ENCODE assay signal across 24 cellular contexts in the genomic region with DNA sequence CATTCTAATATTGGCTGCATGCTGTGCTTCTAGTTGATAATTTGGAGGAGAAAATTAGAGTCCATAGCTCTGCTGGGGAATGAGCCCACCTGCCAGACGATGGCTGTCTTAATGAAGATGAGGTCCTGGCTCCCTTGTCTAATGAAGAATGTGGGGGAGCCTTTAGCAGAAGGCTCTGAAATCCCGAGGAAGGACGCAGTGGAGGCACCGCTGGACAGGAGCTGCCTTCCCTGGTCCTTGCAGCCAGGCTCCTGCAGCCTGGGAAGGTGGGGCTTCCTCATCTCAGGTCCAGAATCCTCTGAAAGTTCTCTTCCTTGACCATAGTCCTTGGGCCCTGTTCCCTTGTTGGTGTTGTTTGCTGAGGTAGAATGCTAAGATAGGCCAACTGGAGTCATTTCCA.
A peak's percentile ranks its signal among the peaks of the same experiment; 100 is the strongest.
DNase-seq lines count a peak whose midpoint lies in the region; ATAC-seq and TF ChIP-seq lines count a peak whose summit lies in the region.
"Had no signal": no experiment of that assay in that cellular context is flagged by ENCODE, and none has a peak within 500 bp of the region (broad histone marks: within the 10 kb centered on the region; RNA-seq: fewer than 3 reads in every experiment).

No MANE protein-coding gene starts in this region.

- H3K9me3 Mint-ChIP-seq in CD8-positive, alpha-beta T cell = no peaks in the 10 kb centered on the region
- H3K9me3 Mint-ChIP-seq: activated naive CD4-positive, alpha-beta T cell treated with anti-CD3 and anti-CD28 coated beads, Interleukin-2, amount 10 ng/mL, durations not matched to agents 7 days and 5 days; activated T-helper 1 cell treated with anti-CD3 and anti-CD28 coated beads, Interleukin-12 subunit alpha, Interleukin-12 subunit beta, Interleukin-2, Interleukin-4 antibody, amounts not matched to agents 30 ng/mL and 10 ng/mL and 1 ng/mL, durations not matched to agents 14 hours and 24 hours and 36 hours; T-cell had no signal

- H2AK5ac ChIP-seq in mesenchymal stem cell (ENCODE audit: low read length, severe bottlenecking) = no peak overlapping the region

- H4K91ac ChIP-seq in mesenchymal stem cell (ENCODE audit: low read length) = no peak overlapping the region

- H3K36me3 Mint-ChIP-seq in CD8-positive, alpha-beta T cell = no peaks in the 10 kb centered on the region
- H3K36me3 Mint-ChIP-seq: activated naive CD4-positive, alpha-beta T cell treated with anti-CD3 and anti-CD28 coated beads, Interleukin-2, amount 10 ng/mL, durations not matched to agents 7 days and 5 days; CD14-positive monocyte; T-cell had no signal

- H3K9ac ChIP-seq in mesenchymal stem cell (ENCODE audit: low read length) (peak overlapping the region; percentile 33), skeletal muscle tissue (ENCODE audit: low read depth in 1 of 3, low read length in 3 of 3) (no peak overlapping the region), Karpas-422 (ENCODE audit: low read length) (no peak overlapping the region)

- H3K18ac ChIP-seq in mesenchymal stem cell (ENCODE audit: low read depth in 1 of 2, low read length in 2 of 2) = no peak overlapping the region

- H2AFZ ChIP-seq in mesenchymal stem cell (ENCODE audit: low read depth, low read length) (no peak overlapping the region), Karpas-422 (ENCODE audit: low read length) (no peak overlapping the region)

- no peak overlapping the region for H2BK120ac ChIP-seq in mesenchymal stem cell (ENCODE audit: low read depth, low read length)

- TF ChIP-seq CTCF in C4-2B (conservative IDR thresholded peaks at IDR 0.05) = no peak
- no peak for TF ChIP-seq CTCF in WERI-Rb-1 (IDR thresholded peaks at IDR 0.05; ENCODE audit: low read depth, low read length)
- TF ChIP-seq CTCF in CD8-positive, alpha-beta T cell (IDR thresholded peaks at IDR 0.05) = no peak

- H3K27ac Mint-ChIP-seq in CD8-positive, alpha-beta T cell = no peak overlapping the region
- H3K27ac Mint-ChIP-seq: activated naive CD4-positive, alpha-beta T cell treated with anti-CD3 and anti-CD28 coated beads, Interleukin-2, amount 10 ng/mL, durations not matched to agents 7 days and 5 days; activated T-helper 1 cell treated with anti-CD3 and anti-CD28 coated beads, Interleukin-12 subunit alpha, Interleukin-12 subunit beta, Interleukin-2, Interleukin-4 antibody, amounts not matched to agents 30 ng/mL and 10 ng/mL and 1 ng/mL, durations not matched to agents 14 hours and 24 hours and 36 hours; CD14-positive monocyte; T-cell had no signal

- no peaks in the 10 kb centered on the region for H4K20me1 ChIP-seq in Karpas-422 (ENCODE audit: insufficient read depth, low read depth, low read length)

- H3K4me1 ChIP-seq in mesenchymal stem cell (ENCODE audit: control insufficient read depth, insufficient read depth, low read depth, low read length) (peaks cover 7% of the 10 kb centered on the region), skeletal muscle tissue (ENCODE audit: control insufficient read depth in 3 of 3, insufficient read depth in 3 of 3, low read length in 3 of 3) (peaks cover 6 to 17% (median 17%) of the 10 kb centered on the region in 3 donors), Karpas-422 (ENCODE audit: low read length) (no peaks in the 10 kb centered on the region)
- no peaks in the 10 kb centered on the region for H3K4me1 ChIP-seq in CD8-positive, alpha-beta T cell (ENCODE audit: insufficient read depth, low read length)

- intact Hi-C loops in CD8-positive, alpha-beta T cell (cut with DNase I, micrococcal nuclease) = no loop called here

- no peak overlapping the region for H3K23ac ChIP-seq in mesenchymal stem cell (ENCODE audit: low read length in 2 of 2)

- no peak overlapping the region for H2BK15ac ChIP-seq in mesenchymal stem cell (ENCODE audit: low read depth, poor library complexity, severe bottlenecking)

- no peaks in the 10 kb centered on the region for H3K9me2 ChIP-seq in Karpas-422 (replicated peaks; ENCODE audit: insufficient read depth, low read length)

- no peak overlapping the region for H3K4me3 ChIP-seq in WERI-Rb-1 (ENCODE audit: low read depth, low read length)
- no peak overlapping the region for H3K4me3 ChIP-seq in mesenchymal stem cell (ENCODE audit: insufficient read depth in 1 of 2, low read depth in 1 of 2, low read length in 2 of 2)
- no peak overlapping the region for H3K4me3 ChIP-seq in skeletal muscle tissue (ENCODE audit: low read length in 3 of 3)
- H3K4me3 ChIP-seq in Karpas-422 (ENCODE audit: low read length) = no peak overlapping the region
- no peak overlapping the region for H3K4me3 ChIP-seq in CD8-positive, alpha-beta T cell (ENCODE audit: low read depth, low read length)
- H3K4me3 ChIP-seq: heart right ventricle, lung had no signal

- no peak overlapping the region for H3K14ac ChIP-seq in mesenchymal stem cell (ENCODE audit: low read length in 2 of 2)

- H3K4me2 ChIP-seq in mesenchymal stem cell (ENCODE audit: low read length, poor library complexity, severe bottlenecking) (no peak overlapping the region), Karpas-422 (ENCODE audit: low read depth, low read length, poor library complexity, severe bottlenecking) (no peak overlapping the region)

- POLR2A ChIA-PET in CD8-positive, alpha-beta T cell (lab: Charles Lee) = no interaction called here

- no peak overlapping the region for H2BK12ac ChIP-seq in mesenchymal stem cell (ENCODE audit: low read length in 2 of 2)

- H3K79me2 ChIP-seq in Karpas-422 (ENCODE audit: low read length) = no peaks in the 10 kb centered on the region

- H3K9me3 ChIP-seq in WERI-Rb-1 (ENCODE audit: severe bottlenecking) (no peaks in the 10 kb centered on the region), mesenchymal stem cell (ENCODE audit: control insufficient read depth, low read length) (no peaks in the 10 kb centered on the region), skeletal muscle tissue (ENCODE audit: control insufficient read depth in 3 of 3, low read length in 3 of 3) (no peaks in the 10 kb centered on the region), Karpas-422 (ENCODE audit: low read length) (no peaks in the 10 kb centered on the region)
- H3K9me3 ChIP-seq in CD8-positive, alpha-beta T cell (ENCODE audit: low read length) = no peaks in the 10 kb centered on the region
- H3K9me3 ChIP-seq: heart right ventricle had no signal

- H3K27ac ChIP-seq in C4-2B = peak overlapping the region; percentile 37
- H3K27ac ChIP-seq in WERI-Rb-1 = peak overlapping the region; percentile 67
- H3K27ac ChIP-seq in mesenchymal stem cell (ENCODE audit: low read length, poor library complexity, severe bottlenecking) = no peak overlapping the region
- peak overlapping the region; percentile 55 for H3K27ac ChIP-seq in skeletal muscle tissue (ENCODE audit: low read depth, low read length)
- no peak overlapping the region for H3K27ac ChIP-seq in Karpas-422 (ENCODE audit: low read length)
- H3K27ac ChIP-seq in CD8-positive, alpha-beta T cell (ENCODE audit: low read depth, low read length) = no peak overlapping the region
- H3K27ac ChIP-seq: heart right ventricle, HL-60 had no signal

- no peak for ATAC-seq in CD8-positive, alpha-beta T cell
- ATAC-seq: T-cell had no signal

- CTCF ChIA-PET in CD8-positive, alpha-beta T cell (lab: Charles Lee) = no interaction called here

- no peaks in the 10 kb centered on the region for H3K4me1 Mint-ChIP-seq in CD8-positive, alpha-beta T cell (ENCODE audit: low read depth)
- H3K4me1 Mint-ChIP-seq: activated naive CD4-positive, alpha-beta T cell treated with anti-CD3 and anti-CD28 coated beads, Interleukin-2, amount 10 ng/mL, durations not matched to agents 7 days and 5 days; CD14-positive monocyte; T-cell had no signal

- peaks cover 4% of the 10 kb centered on the region for H3K36me3 ChIP-seq in WERI-Rb-1
- no peaks in the 10 kb centered on the region for H3K36me3 ChIP-seq in mesenchymal stem cell (ENCODE audit: control insufficient read depth in 1 of 2, insufficient read depth in 2 of 2, low read depth in 1 of 2, low read length in 2 of 2)
- no peaks in the 10 kb centered on the region for H3K36me3 ChIP-seq in skeletal muscle tissue (ENCODE audit: control insufficient read depth in 3 of 3, insufficient read depth in 3 of 3, low read length in 3 of 3)
- H3K36me3 ChIP-seq in Karpas-422 (ENCODE audit: insufficient read depth, low read length) = no peaks in the 10 kb centered on the region
- H3K36me3 ChIP-seq in CD8-positive, alpha-beta T cell (ENCODE audit: insufficient read depth, low read length) = no peaks in the 10 kb centered on the region
- H3K36me3 ChIP-seq: heart right ventricle had no signal

- H3K27me3 Mint-ChIP-seq in CD8-positive, alpha-beta T cell (ENCODE audit: low read depth) = no peaks in the 10 kb centered on the region

- H2BK5ac ChIP-seq in mesenchymal stem cell (ENCODE audit: low read depth, low read length, poor library complexity, severe bottlenecking) = no peak overlapping the region

- no peak overlapping the region for H4K8ac ChIP-seq in mesenchymal stem cell (ENCODE audit: low read length)

- no peak overlapping the region for H3K4me3 Mint-ChIP-seq in CD8-positive, alpha-beta T cell
- H3K4me3 Mint-ChIP-seq: activated naive CD4-positive, alpha-beta T cell treated with anti-CD3 and anti-CD28 coated beads, Interleukin-2, amount 10 ng/mL, durations not matched to agents 7 days and 5 days; activated T-helper 1 cell treated with anti-CD3 and anti-CD28 coated beads, Interleukin-12 subunit alpha, Interleukin-12 subunit beta, Interleukin-2, Interleukin-4 antibody, amounts not matched to agents 30 ng/mL and 10 ng/mL and 1 ng/mL, durations not matched to agents 14 hours and 24 hours and 36 hours; CD14-positive monocyte; T-cell had no signal

- DNase-seq in WERI-Rb-1 (no peak), mesenchymal stem cell (no peak), NK-92 (lab: John Stamatoyannopoulos, UW; ENCODE audit: unreplicated experiment) (no peak), Karpas-422 (no peak), HUDEP-2 (lab: John Stamatoyannopoulos, UW; ENCODE audit: unreplicated experiment in 76 of 76) (no peak)
- DNase-seq in CD8-positive, alpha-beta T cell = no peak
- DNase-seq: activated CD4-positive, alpha-beta T cell treated with anti-CD3 and anti-CD28 coated beads, Interleukin-2, amount 50 U/mL, for 4 hours; activated naive CD4-positive, alpha-beta T cell treated with anti-CD3 and anti-CD28 coated beads, Interleukin-2, amount 10 ng/mL, durations not matched to agents 7 days and 5 days; amniotic stem cell; effector CD8-positive, alpha-beta T cell; heart right ventricle; NCI-H1048; NCI-H187 treated with DMSO at 0.1 percent for 48 hours; NCI-H526 treated with DMSO at 0.1 percent for 48 hours; nucleus accumbens; small intestine; stimulated activated CD4-positive, alpha-beta T cell treated with anti-CD3 and anti-CD28 coated beads, Interleukin-2, amount 100 ng/mL, for 24 hours; T-cell had no signal

- H3K27me3 ChIP-seq in WERI-Rb-1 (ENCODE audit: insufficient read depth, low read depth, severe bottlenecking) = no peaks in the 10 kb centered on the region
- H3K27me3 ChIP-seq in mesenchymal stem cell (ENCODE audit: control insufficient read depth in 1 of 2, insufficient read depth in 1 of 2, low read length in 2 of 2) = no peaks in the 10 kb centered on the region
- H3K27me3 ChIP-seq in skeletal muscle tissue (ENCODE audit: control insufficient read depth in 3 of 3, insufficient read depth in 3 of 3, low read length in 3 of 3) = no peaks in the 10 kb centered on the region
- H3K27me3 ChIP-seq in Karpas-422 (ENCODE audit: low read length) = no peaks in the 10 kb centered on the region
- no peaks in the 10 kb centered on the region for H3K27me3 ChIP-seq in CD8-positive, alpha-beta T cell (ENCODE audit: insufficient read depth, low read length)
- H3K27me3 ChIP-seq: heart right ventricle had no signal

- H3K79me1 ChIP-seq in mesenchymal stem cell (replicated peaks; ENCODE audit: low read length, poor library complexity, severe bottlenecking) = peaks cover 36% of the 10 kb centered on the region

- 77% methylated on average over 4 of the region's 4 CpGs for WGBS in mesenchymal stem cell

- H3K4ac ChIP-seq in mesenchymal stem cell (ENCODE audit: low read depth in 1 of 2, low read length in 2 of 2) = no peak overlapping the region

Comparison
In these comparisons a context has a peak if more than half of its experiments do, and no peak if none do; other contexts are left out.
1. H3K27ac ChIP-seq: peak in C4-2B (single experiment), WERI-Rb-1 (single experiment) and skeletal muscle tissue (single experiment); none in mesenchymal stem cell (single experiment), Karpas-422 (single experiment) and CD8-positive, alpha-beta T cell (single experiment).